8 cellular contexts compared by ENCODE assay signal in the genomic region with DNA sequence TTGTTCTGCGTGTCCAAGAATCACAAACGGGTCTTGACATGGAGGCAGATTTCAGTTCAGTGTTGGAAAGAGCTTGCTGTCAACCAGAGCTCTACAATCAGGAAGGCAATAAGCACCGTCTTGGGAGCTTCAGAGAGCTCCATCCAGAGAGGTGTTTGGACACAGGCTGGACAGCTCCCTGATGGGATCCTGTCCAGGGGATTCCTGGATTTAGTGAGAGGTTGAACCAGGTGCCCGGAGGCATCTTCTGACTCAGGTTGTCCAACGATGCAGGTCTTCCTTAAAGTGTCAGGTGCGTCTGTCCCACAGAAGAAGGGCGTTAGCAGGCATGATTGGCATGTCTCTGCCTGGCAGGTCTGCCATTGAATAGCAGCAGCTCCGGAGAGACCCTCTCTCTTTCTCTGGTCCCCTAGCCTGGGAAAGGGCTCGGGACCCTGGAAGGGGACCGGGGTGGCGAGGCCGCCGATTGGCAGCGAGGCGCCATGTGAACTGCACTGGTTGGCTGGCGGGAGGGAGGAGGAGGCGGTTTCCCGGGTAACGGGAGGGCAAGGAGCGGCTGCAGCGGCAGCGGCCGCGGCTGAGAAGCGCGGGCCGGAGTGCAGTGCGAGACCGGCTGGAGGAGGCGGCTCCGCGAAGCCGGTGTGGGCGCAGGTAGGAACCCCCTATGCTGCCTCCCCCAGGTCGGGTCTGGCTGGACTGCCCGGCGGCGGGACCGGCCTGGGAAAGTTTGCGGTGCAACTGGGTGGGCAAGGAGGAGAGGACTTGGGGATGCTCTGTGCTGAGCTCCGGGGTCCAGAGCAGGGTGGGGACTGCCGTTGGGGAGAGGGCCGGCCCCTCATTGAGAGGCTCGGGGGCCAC.
DNase-seq lines count a peak whose midpoint lies in the region; ATAC-seq and TF ChIP-seq lines count a peak whose summit lies in the region.

No MANE protein-coding gene starts in this region.

- H3K27me3 Mint-ChIP-seq in endothelial cell (ENCODE audit: unreplicated experiment) = peaks cover 11% of the 10 kb centered on the region

- H3K36me3 Mint-ChIP-seq in endothelial cell (ENCODE audit: low read depth, unreplicated experiment) = peaks cover 6% of the 10 kb centered on the region

- H3K4me3 Mint-ChIP-seq in endothelial cell (ENCODE audit: unreplicated experiment) = no peak overlapping the region

- peaks cover 12% of the 10 kb centered on the region for H3K4me1 Mint-ChIP-seq in endothelial cell (ENCODE audit: unreplicated experiment)

- no peaks in the 10 kb centered on the region for H3K9me3 Mint-ChIP-seq in endothelial cell (ENCODE audit: unreplicated experiment)

- peak; percentile 58 for ATAC-seq in GM21390 (IDR thresholded peaks at IDR 0.05; ENCODE audit: unreplicated experiment)

- no peak for TF ChIP-seq CTCF in endothelial cell (IDR thresholded peaks at IDR 0.05; ENCODE audit: unreplicated experiment)

- peak in 12 of 14 donors; percentile 8 to 76 (median 54) for DNase-seq in C1 segment of cervical spinal cord (lab: John Stamatoyannopoulos, UW)
- DNase-seq in NCI-H2171 (lab: John Stamatoyannopoulos, UW) = peak; percentile 19
- peak; percentile 52 for DNase-seq in endothelial cell (ENCODE audit: low spot score)
- peak; percentile 40 for DNase-seq in middle frontal gyrus (ENCODE audit: extremely low spot score, low spot score)
- DNase-seq in SHP77 (lab: John Stamatoyannopoulos, UW) = no peak
- DNase-seq in NCI-H446 treated with DMSO at 0.1 percent for 48 hours (lab: John Stamatoyannopoulos, UW) = no peak
- no peak for DNase-seq in HuH-7.5 (ENCODE audit: low spot score)

- H3K27ac Mint-ChIP-seq in endothelial cell (ENCODE audit: unreplicated experiment) = no peak overlapping the region

Comparison
In these comparisons a context has a peak if more than half of its experiments do, and no peak if none do; other contexts are left out.
1. DNase-seq: peak in C1 segment of cervical spinal cord (12 of 14), NCI-H2171 (single experiment), endothelial cell (single experiment) and middle frontal gyrus (single experiment); none in SHP77 (0 of 2), NCI-H446 treated with DMSO at 0.1 percent for 48 hours (single experiment) and HuH-7.5 (single experiment).